1 cellular context compared by ENCODE assay signal in the genomic region with DNA sequence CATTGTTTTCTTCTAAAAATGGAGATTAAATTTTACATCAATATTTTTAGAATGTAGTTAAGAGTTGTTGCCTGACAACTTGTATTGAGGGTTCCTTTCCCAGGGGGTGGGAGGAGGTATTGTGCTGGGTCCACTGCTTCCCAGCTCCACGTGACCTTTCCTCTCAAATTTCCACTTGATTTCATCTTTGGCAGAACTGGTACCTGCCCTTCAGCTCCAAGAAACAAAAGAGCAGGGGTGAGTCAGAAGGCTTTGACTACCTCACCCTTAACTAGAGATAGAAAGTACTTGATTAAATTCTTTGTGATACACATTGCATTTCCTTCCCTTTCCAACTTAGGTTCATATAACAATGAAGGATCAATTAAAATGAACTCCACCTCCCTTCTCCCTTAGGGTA.
TF ChIP-seq lines count a peak whose summit lies in the region.

No MANE protein-coding gene starts in this region.

TF ChIP-seq in HEK293, 187 proteins besides CTCF, POLR2A, EP300 and RAD21 (continued from another document):
- TF ChIP-seq, protein P1, sequence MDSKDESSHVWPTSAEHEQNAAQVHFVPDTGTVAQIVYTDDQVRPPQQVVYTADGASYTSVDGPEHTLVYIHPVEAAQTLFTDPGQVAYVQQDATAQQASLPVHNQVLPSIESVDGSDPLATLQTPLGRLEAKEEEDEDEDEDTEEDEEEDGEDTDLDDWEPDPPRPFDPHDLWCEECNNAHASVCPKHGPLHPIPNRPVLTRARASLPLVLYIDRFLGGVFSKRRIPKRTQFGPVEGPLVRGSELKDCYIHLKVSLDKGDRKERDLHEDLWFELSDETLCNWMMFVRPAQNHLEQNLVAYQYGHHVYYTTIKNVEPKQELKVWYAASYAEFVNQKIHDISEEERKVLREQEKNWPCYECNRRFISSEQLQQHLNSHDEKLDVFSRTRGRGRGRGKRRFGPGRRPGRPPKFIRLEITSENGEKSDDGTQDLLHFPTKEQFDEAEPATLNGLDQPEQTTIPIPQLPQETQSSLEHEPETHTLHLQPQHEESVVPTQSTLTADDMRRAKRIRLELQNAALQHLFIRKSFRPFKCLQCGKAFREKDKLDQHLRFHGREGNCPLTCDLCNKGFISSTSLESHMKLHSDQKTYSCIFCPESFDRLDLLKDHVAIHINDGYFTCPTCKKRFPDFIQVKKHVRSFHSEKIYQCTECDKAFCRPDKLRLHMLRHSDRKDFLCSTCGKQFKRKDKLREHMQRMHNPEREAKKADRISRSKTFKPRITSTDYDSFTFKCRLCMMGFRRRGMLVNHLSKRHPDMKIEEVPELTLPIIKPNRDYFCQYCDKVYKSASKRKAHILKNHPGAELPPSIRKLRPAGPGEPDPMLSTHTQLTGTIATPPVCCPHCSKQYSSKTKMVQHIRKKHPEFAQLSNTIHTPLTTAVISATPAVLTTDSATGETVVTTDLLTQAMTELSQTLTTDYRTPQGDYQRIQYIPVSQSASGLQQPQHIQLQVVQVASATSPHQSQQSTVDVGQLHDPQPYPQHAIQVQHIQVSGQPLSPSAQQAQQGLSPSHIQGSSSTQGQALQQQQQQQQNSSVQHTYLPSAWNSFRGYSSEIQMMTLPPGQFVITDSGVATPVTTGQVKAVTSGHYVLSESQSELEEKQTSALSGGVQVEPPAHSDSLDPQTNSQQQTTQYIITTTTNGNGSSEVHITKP (tag by site-specific recombination; IDR thresholded peaks at IDR 0.05) = peak; percentile 76
- TF ChIP-seq ZEB2 (tag by site-specific recombination; IDR thresholded peaks at IDR 0.05) = no peak
- TF ChIP-seq GLI4 (tag by site-specific recombination; IDR thresholded peaks at IDR 0.05) = no peak
- no peak for TF ChIP-seq ZNF624 (tag by site-specific recombination; IDR thresholded peaks at IDR 0.05)
- peak; percentile 78 for TF ChIP-seq ZFP69B (tag by site-specific recombination; IDR thresholded peaks at IDR 0.05)
- TF ChIP-seq FEZF1 (tag by site-specific recombination; IDR thresholded peaks at IDR 0.05) = peak; percentile 43
- TF ChIP-seq GLIS1 (tag by site-specific recombination; IDR thresholded peaks at IDR 0.05) = no peak
- no peak for TF ChIP-seq REST (tag by site-specific recombination; IDR thresholded peaks at IDR 0.05)
